Comparison of ENCODE assay signal across 1 cellular context in the genomic region with DNA sequence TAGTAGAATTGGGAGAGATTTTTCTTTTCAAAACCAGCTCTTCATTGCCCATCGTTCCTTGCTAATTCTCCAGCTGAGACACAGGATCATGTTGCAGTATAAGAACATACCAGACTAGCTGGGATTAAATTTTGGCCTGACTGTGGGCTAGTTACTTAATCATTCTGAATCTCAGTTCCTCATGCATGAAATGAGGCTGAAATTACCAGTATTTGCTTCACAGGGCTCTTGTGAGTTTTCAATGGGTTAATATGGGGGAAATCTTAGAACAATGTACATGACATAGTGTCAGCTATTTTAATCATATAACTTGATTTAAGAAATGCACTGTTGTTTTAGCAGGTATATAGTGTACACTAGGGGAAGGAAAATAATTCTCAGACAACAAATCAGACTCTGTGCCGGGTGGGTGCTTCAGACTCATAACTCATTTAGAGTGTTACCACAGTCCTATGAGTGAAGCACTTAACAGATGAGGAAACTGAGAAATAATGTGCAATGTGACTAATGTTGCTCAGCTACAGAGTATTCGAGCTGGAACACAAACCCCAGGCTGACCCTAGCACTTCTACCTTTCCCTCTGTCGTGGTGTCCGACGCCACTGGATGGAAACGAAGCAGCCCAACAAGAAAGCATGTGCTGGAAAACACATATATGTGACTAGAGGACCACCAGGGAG.
A peak's percentile ranks its signal among the peaks of the same experiment; 100 is the strongest.
TF ChIP-seq lines count a peak whose summit lies in the region.

No MANE protein-coding gene starts in this region.

TF ChIP-seq in GM12878, 131 proteins besides CTCF, POLR2A, EP300 and RAD21 (continued from another document and continues in another):
- TF ChIP-seq, protein P1, sequence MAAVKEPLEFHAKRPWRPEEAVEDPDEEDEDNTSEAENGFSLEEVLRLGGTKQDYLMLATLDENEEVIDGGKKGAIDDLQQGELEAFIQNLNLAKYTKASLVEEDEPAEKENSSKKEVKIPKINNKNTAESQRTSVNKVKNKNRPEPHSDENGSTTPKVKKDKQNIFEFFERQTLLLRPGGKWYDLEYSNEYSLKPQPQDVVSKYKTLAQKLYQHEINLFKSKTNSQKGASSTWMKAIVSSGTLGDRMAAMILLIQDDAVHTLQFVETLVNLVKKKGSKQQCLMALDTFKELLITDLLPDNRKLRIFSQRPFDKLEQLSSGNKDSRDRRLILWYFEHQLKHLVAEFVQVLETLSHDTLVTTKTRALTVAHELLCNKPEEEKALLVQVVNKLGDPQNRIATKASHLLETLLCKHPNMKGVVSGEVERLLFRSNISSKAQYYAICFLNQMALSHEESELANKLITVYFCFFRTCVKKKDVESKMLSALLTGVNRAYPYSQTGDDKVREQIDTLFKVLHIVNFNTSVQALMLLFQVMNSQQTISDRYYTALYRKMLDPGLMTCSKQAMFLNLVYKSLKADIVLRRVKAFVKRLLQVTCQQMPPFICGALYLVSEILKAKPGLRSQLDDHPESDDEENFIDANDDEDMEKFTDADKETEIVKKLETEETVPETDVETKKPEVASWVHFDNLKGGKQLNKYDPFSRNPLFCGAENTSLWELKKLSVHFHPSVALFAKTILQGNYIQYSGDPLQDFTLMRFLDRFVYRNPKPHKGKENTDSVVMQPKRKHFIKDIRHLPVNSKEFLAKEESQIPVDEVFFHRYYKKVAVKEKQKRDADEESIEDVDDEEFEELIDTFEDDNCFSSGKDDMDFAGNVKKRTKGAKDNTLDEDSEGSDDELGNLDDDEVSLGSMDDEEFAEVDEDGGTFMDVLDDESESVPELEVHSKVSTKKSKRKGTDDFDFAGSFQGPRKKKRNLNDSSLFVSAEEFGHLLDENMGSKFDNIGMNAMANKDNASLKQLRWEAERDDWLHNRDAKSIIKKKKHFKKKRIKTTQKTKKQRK (IDR thresholded peaks at IDR 0.05; ENCODE audit: low read depth, low read length): no peak
- no peak for TF ChIP-seq SMARCA5 (IDR thresholded peaks at IDR 0.05)
- TF ChIP-seq, protein P2, sequence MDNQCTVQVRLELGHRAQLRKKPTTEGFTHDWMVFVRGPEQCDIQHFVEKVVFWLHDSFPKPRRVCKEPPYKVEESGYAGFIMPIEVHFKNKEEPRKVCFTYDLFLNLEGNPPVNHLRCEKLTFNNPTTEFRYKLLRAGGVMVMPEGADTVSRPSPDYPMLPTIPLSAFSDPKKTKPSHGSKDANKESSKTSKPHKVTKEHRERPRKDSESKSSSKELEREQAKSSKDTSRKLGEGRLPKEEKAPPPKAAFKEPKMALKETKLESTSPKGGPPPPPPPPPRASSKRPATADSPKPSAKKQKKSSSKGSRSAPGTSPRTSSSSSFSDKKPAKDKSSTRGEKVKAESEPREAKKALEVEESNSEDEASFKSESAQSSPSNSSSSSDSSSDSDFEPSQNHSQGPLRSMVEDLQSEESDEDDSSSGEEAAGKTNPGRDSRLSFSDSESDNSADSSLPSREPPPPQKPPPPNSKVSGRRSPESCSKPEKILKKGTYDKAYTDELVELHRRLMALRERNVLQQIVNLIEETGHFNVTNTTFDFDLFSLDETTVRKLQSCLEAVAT (IDR thresholded peaks at IDR 0.05): no peak
- no peak for TF ChIP-seq GATAD2B (conservative IDR thresholded peaks at IDR 0.05; ENCODE audit: low read depth)
- TF ChIP-seq YY1 (IDR thresholded peaks at IDR 0.05; ENCODE audit: low read depth, low read length): no peak
- TF ChIP-seq MEF2B (IDR thresholded peaks at IDR 0.05; ENCODE audit: partially characterized antibody, poor library complexity, severe bottlenecking): no peak
- no peak for TF ChIP-seq MEF2A (IDR thresholded peaks at IDR 0.05; ENCODE audit: insufficient read depth, low read depth, low read length)
- TF ChIP-seq HDGF (IDR thresholded peaks at IDR 0.05): no peak
- no peak; the same call in 1 of the 2 replicates for TF ChIP-seq CREM (IDR thresholded peaks at IDR 0.05; ENCODE audit: low read depth)
- no peak for TF ChIP-seq BRCA1 (IDR thresholded peaks at IDR 0.05; ENCODE audit: low read depth, low read length)
- TF ChIP-seq ZBED1 (IDR thresholded peaks at IDR 0.05; ENCODE audit: borderline replicate concordance): peak; percentile 63; the same call in 1 of the 2 replicates
- no peak for TF ChIP-seq NR2C1 (IDR thresholded peaks at IDR 0.05)
- no peak for TF ChIP-seq YBX1 (IDR thresholded peaks at IDR 0.05)
- TF ChIP-seq SREBF1 (IDR thresholded peaks at IDR 0.05; ENCODE audit: low read length): no peak
- no peak for TF ChIP-seq ZSCAN29 (IDR thresholded peaks at IDR 0.05)
- no peak for TF ChIP-seq TCF3 (IDR thresholded peaks at IDR 0.05; ENCODE audit: borderline replicate concordance, insufficient read depth, low read depth, low read length)
- TF ChIP-seq BCL11A (IDR thresholded peaks at IDR 0.05; ENCODE audit: low read depth, low read length): peak; percentile 51
- TF ChIP-seq, protein P3, sequence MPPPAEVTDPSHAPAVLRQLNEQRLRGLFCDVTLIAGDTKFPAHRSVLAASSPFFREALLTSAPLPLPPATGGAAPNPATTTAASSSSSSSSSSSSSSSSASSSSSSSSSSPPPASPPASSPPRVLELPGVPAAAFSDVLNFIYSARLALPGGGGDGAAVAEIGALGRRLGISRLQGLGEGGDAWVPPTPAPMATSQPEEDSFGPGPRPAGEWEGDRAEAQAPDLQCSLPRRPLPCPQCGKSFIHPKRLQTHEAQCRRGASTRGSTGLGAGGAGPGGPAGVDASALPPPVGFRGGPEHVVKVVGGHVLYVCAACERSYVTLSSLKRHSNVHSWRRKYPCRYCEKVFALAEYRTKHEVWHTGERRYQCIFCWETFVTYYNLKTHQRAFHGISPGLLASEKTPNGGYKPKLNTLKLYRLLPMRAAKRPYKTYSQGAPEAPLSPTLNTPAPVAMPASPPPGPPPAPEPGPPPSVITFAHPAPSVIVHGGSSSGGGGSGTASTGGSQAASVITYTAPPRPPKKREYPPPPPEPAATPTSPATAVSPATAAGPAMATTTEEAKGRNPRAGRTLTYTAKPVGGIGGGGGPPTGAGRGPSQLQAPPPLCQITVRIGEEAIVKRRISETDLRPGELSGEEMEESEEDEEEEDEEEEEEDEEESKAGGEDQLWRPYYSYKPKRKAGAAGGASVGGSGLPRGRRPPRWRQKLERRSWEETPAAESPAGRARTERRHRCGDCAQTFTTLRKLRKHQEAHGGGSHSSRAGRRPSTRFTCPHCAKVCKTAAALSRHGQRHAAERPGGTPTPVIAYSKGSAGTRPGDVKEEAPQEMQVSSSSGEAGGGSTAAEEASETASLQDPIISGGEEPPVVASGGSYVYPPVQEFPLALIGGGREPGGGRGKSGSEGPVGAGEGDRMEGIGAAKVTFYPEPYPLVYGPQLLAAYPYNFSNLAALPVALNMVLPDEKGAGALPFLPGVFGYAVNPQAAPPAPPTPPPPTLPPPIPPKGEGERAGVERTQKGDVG (CRISPR knock-in tag; IDR thresholded peaks at IDR 0.05): no peak
- TF ChIP-seq PBX3 (IDR thresholded peaks at IDR 0.05; ENCODE audit: insufficient replicate concordance, low read depth, low read length): peak; percentile 8
- TF ChIP-seq SUZ12 (IDR thresholded peaks at IDR 0.05; ENCODE audit: unreplicated experiment): no peak
- no peak for TF ChIP-seq IRF5 (IDR thresholded peaks at IDR 0.05; ENCODE audit: borderline replicate concordance)
- no peak for TF ChIP-seq SMAD1 (IDR thresholded peaks at IDR 0.05; ENCODE audit: low read depth, partially characterized antibody)
- TF ChIP-seq MYC (IDR thresholded peaks at IDR 0.05; ENCODE audit: insufficient read depth, insufficient read length, insufficient replicate concordance, low read length, severe bottlenecking): no peak
- TF ChIP-seq, protein P4, sequence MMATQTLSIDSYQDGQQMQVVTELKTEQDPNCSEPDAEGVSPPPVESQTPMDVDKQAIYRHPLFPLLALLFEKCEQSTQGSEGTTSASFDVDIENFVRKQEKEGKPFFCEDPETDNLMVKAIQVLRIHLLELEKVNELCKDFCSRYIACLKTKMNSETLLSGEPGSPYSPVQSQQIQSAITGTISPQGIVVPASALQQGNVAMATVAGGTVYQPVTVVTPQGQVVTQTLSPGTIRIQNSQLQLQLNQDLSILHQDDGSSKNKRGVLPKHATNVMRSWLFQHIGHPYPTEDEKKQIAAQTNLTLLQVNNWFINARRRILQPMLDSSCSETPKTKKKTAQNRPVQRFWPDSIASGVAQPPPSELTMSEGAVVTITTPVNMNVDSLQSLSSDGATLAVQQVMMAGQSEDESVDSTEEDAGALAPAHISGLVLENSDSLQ (IDR thresholded peaks at IDR 0.05): no peak
- no peak for TF ChIP-seq RCOR1 (conservative IDR thresholded peaks at IDR 0.05; ENCODE audit: low read depth, low read length)
- TF ChIP-seq ZNF274 (IDR thresholded peaks at IDR 0.05; ENCODE audit: insufficient read depth, insufficient read length): no peak
- TF ChIP-seq PAX8 (IDR thresholded peaks at IDR 0.05): no peak
- TF ChIP-seq BHLHE40 (IDR thresholded peaks at IDR 0.05; ENCODE audit: borderline replicate concordance in 1 of 2, low read depth in 2 of 2, low read length in 1 of 2): peak; percentile 16 to 23; a peak in 1 of 4 replicates
- no peak for TF ChIP-seq NR2C2 (IDR thresholded peaks at IDR 0.05; ENCODE audit: borderline replicate concordance, control insufficient read depth, insufficient read length, low read depth)
- no peak for TF ChIP-seq CREB1 (IDR thresholded peaks at IDR 0.05; ENCODE audit: low read depth)
- TF ChIP-seq WRNIP1 (IDR thresholded peaks at IDR 0.05; ENCODE audit: borderline replicate concordance, low read depth, low read length): no peak
- TF ChIP-seq, protein P5, sequence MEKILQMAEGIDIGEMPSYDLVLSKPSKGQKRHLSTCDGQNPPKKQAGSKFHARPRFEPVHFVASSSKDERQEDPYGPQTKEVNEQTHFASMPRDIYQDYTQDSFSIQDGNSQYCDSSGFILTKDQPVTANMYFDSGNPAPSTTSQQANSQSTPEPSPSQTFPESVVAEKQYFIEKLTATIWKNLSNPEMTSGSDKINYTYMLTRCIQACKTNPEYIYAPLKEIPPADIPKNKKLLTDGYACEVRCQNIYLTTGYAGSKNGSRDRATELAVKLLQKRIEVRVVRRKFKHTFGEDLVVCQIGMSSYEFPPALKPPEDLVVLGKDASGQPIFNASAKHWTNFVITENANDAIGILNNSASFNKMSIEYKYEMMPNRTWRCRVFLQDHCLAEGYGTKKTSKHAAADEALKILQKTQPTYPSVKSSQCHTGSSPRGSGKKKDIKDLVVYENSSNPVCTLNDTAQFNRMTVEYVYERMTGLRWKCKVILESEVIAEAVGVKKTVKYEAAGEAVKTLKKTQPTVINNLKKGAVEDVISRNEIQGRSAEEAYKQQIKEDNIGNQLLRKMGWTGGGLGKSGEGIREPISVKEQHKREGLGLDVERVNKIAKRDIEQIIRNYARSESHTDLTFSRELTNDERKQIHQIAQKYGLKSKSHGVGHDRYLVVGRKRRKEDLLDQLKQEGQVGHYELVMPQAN (conservative IDR thresholded peaks at IDR 0.05): no peak
- TF ChIP-seq ZNF384 (IDR thresholded peaks at IDR 0.05; ENCODE audit: borderline replicate concordance, low read depth, low read length): no peak
- no peak for TF ChIP-seq ESRRA (IDR thresholded peaks at IDR 0.05; ENCODE audit: low read length)
- peak; percentile 79 for TF ChIP-seq RUNX3 (IDR thresholded peaks at IDR 0.05; ENCODE audit: low read length)
- TF ChIP-seq ZNF217 (IDR thresholded peaks at IDR 0.05): 0 out of 2 replicates have a peak, but pooled peaks have one; percentile 32
- TF ChIP-seq ZBTB11 (CRISPR knock-in tag; IDR thresholded peaks at IDR 0.05): no peak
- no peak for TF ChIP-seq ATF3 (IDR thresholded peaks at IDR 0.05; ENCODE audit: borderline replicate concordance, extremely low read depth, low read depth, low read length)
- TF ChIP-seq IKZF2 (IDR thresholded peaks at IDR 0.05): no peak; a peak in 3 of 4 replicates
- no peak for TF ChIP-seq CHD1 (IDR thresholded peaks at IDR 0.05; ENCODE audit: low read depth, low read length)
